Comparison of ENCODE assay signal across 8 cellular contexts in the genomic region with DNA sequence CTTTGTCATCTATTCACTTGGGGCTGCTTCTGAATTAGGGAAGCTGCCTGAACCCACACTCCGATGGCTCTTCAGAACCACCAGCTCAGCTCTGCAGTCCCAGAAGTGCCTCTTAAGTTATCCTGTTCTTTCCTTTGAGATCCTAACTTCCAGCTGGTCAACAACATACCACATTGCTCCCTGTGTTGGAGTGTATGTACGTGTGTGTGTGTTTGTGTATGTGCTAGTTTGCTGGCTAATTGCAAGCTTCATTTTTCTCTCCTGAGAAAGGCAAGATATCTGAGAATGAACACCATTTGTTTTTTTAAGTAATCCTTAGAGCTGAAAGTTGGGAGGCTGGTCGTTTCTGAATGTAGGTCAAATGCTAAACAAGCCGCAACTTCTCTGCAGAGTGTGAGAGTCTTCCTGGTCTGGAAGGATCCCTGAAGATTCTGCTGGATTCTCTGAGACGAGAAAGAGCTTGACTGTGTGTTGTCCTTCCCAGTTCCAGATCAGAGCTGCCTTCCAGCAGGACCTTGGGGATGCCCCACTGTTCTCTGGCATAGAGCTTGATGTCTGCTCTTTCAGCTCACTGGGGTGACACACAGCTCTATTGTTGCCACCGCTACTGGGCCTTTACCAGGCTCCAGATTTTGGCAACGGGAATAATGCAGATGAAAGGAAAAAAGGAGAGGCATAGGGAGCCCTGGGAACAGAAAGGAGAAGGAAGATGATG. TPM values are rescaled to one million over a fixed set of nuclear protein-coding genes. Genes with fewer than 3 reads are reported as not detected.
DNase-seq lines count a peak whose midpoint lies in the region; ATAC-seq and TF ChIP-seq lines count a peak whose summit lies in the region.

No MANE protein-coding gene starts in this region.

- no peak for TF ChIP-seq POLR2A in uterus (IDR thresholded peaks at IDR 0.05)

- H3K4me2 ChIP-seq in mammary epithelial cell (ENCODE audit: insufficient read depth, low read depth, low read length), result no peak overlapping the region

- H3K4me1 ChIP-seq in right atrium auricular region (peaks cover 0 to 40% of the 10 kb centered on the region in 2 donors), mammary epithelial cell (ENCODE audit: insufficient read depth, low read length) (peaks cover 52% of the 10 kb centered on the region), uterus (peaks cover 0 to 7% of the 10 kb centered on the region in 2 donors)

- WGBS in mammary epithelial cell (ENCODE audit: low coverage, missing lambda C conversion rate), result 100% methylated on average over 6 of the region's 7 CpGs

- no TSS peak for BruUV-seq in mammary epithelial cell (replicated peaks; lab: Mats Ljungman, UMichigan)

- H3K36me3 ChIP-seq in right atrium auricular region, result no peaks in the 10 kb centered on the region
- no peaks in the 10 kb centered on the region for H3K36me3 ChIP-seq in mammary epithelial cell (ENCODE audit: insufficient read depth, low read length)
- H3K36me3 ChIP-seq in uterus, result no peaks in the 10 kb centered on the region

- intact Hi-C loops in left ventricle myocardium superior (cut with micrococcal nuclease) (loop anchor here (5.0 kb wide), 1 partner anchor 95 kb away; a partner anchor contains a TSS), mammary epithelial cell (cut with micrococcal nuclease) (no loop called here), uterus (cut with DNase I; ENCODE audit: low total_unique reads) (no loop called here)

- dilution Hi-C loops in mammary epithelial cell (cut with HindIII; ENCODE audit: low sequenced_read_pairs), result no loop called here

- H3K9ac ChIP-seq in mammary epithelial cell (ENCODE audit: insufficient read depth, low read length), result no peak overlapping the region

- CTCF ChIA-PET in mammary epithelial cell (lab: Charles Lee; ENCODE audit: low non-redundant PET), result interaction anchor here (1.2 kb wide), 1 partner anchor 33 kb away, joined by 6 read pairs; no protein-coding TSS in a partner anchor

- H2AFZ ChIP-seq in mammary epithelial cell (ENCODE audit: low read depth, low read length), result no peak overlapping the region

- H3K27ac ChIP-seq in right atrium auricular region (peak overlapping the region; percentile 86 to 91), mammary epithelial cell (ENCODE audit: insufficient read depth, low read depth, low read length) (peak overlapping the region; percentile 57), uterus (peak overlapping the region; percentile 89 to 99)

- ATAC-seq in left ventricle myocardium superior (no peak), HG02840 (IDR thresholded peaks at IDR 0.05; ENCODE audit: low FRiP score, unreplicated experiment) (no peak), GM19397 (IDR thresholded peaks at IDR 0.05; ENCODE audit: unreplicated experiment) (no peak)

- H3K27me3 ChIP-seq in right atrium auricular region (no peaks in the 10 kb centered on the region), mammary epithelial cell (ENCODE audit: insufficient read depth, low read length) (no peaks in the 10 kb centered on the region), uterus (no peaks in the 10 kb centered on the region)

- H3K79me2 ChIP-seq in mammary epithelial cell (ENCODE audit: insufficient read depth, low read length), result no peaks in the 10 kb centered on the region

- no peak for DNase-seq in right atrium auricular region (ENCODE audit: low spot score)
- DNase-seq in left ventricle myocardium superior, result no peak
- no peak for DNase-seq in mammary epithelial cell
- peak; percentile 17 for DNase-seq in myocyte (ENCODE audit: low read depth)
- no peak for DNase-seq in uterus
- DNase-seq in NCI-H1694 (lab: John Stamatoyannopoulos, UW), result no peak

- TF ChIP-seq CTCF in right atrium auricular region (IDR thresholded peaks at IDR 0.05) (no peak), mammary epithelial cell (conservative IDR thresholded peaks at IDR 0.05 in 1 of 2, IDR thresholded peaks at IDR 0.05 in 1 of 2; ENCODE audit: extremely low read depth in 1 of 2, insufficient read depth in 1 of 2, low read depth in 1 of 2, low read length in 2 of 2) (no peak), uterus (IDR thresholded peaks at IDR 0.05) (no peak)

- H4K20me1 ChIP-seq in mammary epithelial cell (ENCODE audit: insufficient read depth, low read length), result no peaks in the 10 kb centered on the region

- in situ Hi-C loops in mammary epithelial cell (cut with MboI; ENCODE audit: low sequenced_read_pairs in 2 of 2), result loop anchor here in 1 of 2 donors (5.0 kb wide), 1 partner anchor 95 kb away; a partner anchor contains a TSS

- no peaks in the 10 kb centered on the region for H3K9me3 ChIP-seq in right atrium auricular region
- no peaks in the 10 kb centered on the region for H3K9me3 ChIP-seq in mammary epithelial cell (replicated peaks; ENCODE audit: insufficient read depth, low read length)
- H3K9me3 ChIP-seq in uterus, result no peaks in the 10 kb centered on the region

- H3K4me3 ChIP-seq in right atrium auricular region (no peak overlapping the region), mammary epithelial cell (replicated peaks in 1 of 3; ENCODE audit: insufficient read depth in 1 of 3, low read depth in 2 of 3, low read length in 3 of 3) (no peak overlapping the region), uterus (no peak overlapping the region)

RNA-seq across cellular contexts. Expression of a gene that starts 0.8 kb away (rescaled TPM):
- total RNA-seq in right atrium auricular region (not detected), left ventricle myocardium superior (not detected), mammary epithelial cell (not detected), myocyte (2.3 TPM in 2 replicates), uterus (not detected)
- 0.06 TPM for polyA plus RNA-seq in mammary epithelial cell
- polyA minus RNA-seq in mammary epithelial cell, result not detected
- 7.3 TPM for polyA plus RNA-seq in myocyte (2012)

RNA-seq across cellular contexts. Expression of a gene that starts 58.5 kb away (rescaled TPM):
- total RNA-seq in right atrium auricular region (1 to 10 TPM; 1.7 to 4.6 TPM), left ventricle myocardium superior (1.8 TPM), mammary epithelial cell (1 to 10 TPM; 8.3 to 9.5 TPM), myocyte (4.1 and 6.1 TPM in 2 replicates), uterus (1 to 10 TPM; 2.4 to 8.3 (median 4.6) TPM)
- 5.1 TPM for polyA plus RNA-seq in mammary epithelial cell
- polyA minus RNA-seq in mammary epithelial cell, result 17.0 TPM
- 4.4 TPM for polyA plus RNA-seq in myocyte (2012)
